In the genomic region with DNA sequence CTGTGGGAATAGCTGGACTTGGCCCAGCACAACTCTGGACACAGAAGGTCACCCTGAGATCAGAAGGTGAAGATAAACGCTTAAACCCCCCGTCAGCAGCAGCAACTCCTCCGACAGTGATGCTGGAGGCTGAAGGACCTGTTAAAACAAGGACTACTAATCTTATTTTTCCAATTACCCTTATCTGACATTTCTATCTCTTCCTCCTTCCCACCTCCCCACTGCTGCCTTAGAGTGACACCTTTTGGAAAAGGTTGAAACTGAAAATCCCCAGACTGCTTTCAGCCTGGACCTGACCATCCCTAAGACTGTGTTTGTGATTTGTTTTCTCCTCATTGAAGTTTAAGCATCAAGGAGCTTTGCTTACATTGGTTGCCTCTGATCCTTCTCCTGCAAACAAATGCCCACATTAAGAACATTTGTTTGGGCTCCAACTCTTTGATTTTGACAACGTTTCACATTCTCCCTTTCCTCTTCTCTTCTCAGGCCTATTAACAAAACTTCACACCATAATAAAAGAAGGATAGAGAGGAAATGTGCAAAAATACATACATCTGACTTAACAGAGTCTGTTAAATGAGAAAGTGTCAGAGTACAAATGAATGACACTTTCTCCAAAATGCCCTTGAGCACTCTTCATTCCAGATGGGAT, we compare ENCODE assay signal across 10 cellular contexts.
DNase-seq lines count a peak whose midpoint lies in the region; ATAC-seq and TF ChIP-seq lines count a peak whose summit lies in the region.
"Had no signal": no experiment of that assay in that cellular context is flagged by ENCODE, and none has a peak within 500 bp of the region (broad histone marks: within the 10 kb centered on the region; RNA-seq: fewer than 3 reads in every experiment).

No MANE protein-coding gene starts in this region.

- TF ChIP-seq CTCF in WI38 (IDR thresholded peaks at IDR 0.05; ENCODE audit: low read depth, low read length) (0 out of 2 replicates have a peak, but pooled peaks have one; percentile 39), left lung (IDR thresholded peaks at IDR 0.05) (peak; percentile 20 to 24)

- H3K9me3 ChIP-seq in left lung: no peaks in the 10 kb centered on the region

- no peaks in the 10 kb centered on the region for H3K4me1 ChIP-seq in left lung

- H3K27me3 ChIP-seq in left lung: no peaks in the 10 kb centered on the region

- no peaks in the 10 kb centered on the region for H3K36me3 ChIP-seq in left lung

- H3K4me3 ChIP-seq in WI38 (ENCODE audit: low read depth, low read length): no peak overlapping the region
- H3K4me3 ChIP-seq in left lung: no peak overlapping the region

- ATAC-seq in left lung (peak; percentile 77), GM21526 (IDR thresholded peaks at IDR 0.05; ENCODE audit: low FRiP score, unreplicated experiment) (no peak), GM21619 (IDR thresholded peaks at IDR 0.05; ENCODE audit: unreplicated experiment) (no peak)

- DNase-seq in AG20443 (ENCODE audit: low spot score): peak; percentile 15
- DNase-seq in HT-29 (ENCODE audit: low spot score): peak; percentile 31
- DNase-seq in left lung: no peak
- DNase-seq in NCI-H1436 (lab: John Stamatoyannopoulos, UW): no peak
- DNase-seq in activated gamma-delta T cell (lab: John Stamatoyannopoulos, UW): no peak
- DNase-seq: activated T-cell treated with anti-CD3 and anti-CD28 coated beads, Interleukin-2, amount 50 U/mL, for 1 hour; posterior cingulate gyrus had no signal

- no peak overlapping the region for H3K27ac ChIP-seq in left lung

- intact Hi-C loops in left lung (cut with DNase I): no loop called here

Comparison
In these comparisons a context has a peak if more than half of its experiments do, and no peak if none do; other contexts are left out.
1. DNase-seq: peak in AG20443 (single experiment) and HT-29 (single experiment); none in left lung (0 of 2), NCI-H1436 (single experiment) and activated gamma-delta T cell (single experiment).